ENCODE assay signal across 8 cellular contexts in the genomic region with DNA sequence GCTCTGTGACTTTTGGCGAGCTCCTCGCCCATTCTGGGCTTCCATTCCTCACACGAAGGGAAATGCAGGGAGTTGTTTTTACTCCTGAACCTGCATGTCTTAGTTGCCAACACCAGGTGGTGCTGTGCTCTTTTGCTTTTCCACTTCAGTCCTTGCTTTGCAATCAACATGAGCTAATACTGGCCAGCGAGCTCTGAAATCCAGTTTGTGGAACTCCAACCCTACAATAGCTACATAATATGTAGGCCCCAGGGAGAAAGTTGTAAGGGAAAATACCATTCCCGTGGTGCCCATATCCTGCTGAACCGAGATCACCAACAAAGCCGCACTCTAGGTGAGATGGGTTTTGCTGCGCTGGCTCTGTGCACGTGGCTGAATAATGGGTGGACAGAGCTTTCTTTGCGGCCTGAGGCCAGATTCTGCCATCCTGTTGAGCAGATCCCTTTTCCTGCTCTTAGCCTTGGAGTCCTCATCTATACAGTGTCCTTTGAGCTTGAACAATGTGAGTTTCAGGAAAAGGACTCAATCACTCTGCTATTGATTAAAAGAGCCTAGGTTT. TPM values are rescaled to one million over a fixed set of nuclear protein-coding genes. Genes with fewer than 3 reads are reported as not detected.
DNase-seq lines count a peak whose midpoint lies in the region; ATAC-seq, FAIRE-seq and TF ChIP-seq lines count a peak whose summit lies in the region.

No MANE protein-coding gene starts in this region.

- H3K9ac ChIP-seq in K562 (ENCODE audit: insufficient read depth in 1 of 2, low read depth in 2 of 2, low read length in 2 of 2) = peak overlapping the region; percentile 44 to 75; a peak in 3 of 4 replicates

- H3K4me1 ChIP-seq in K562 (replicated peaks in 1 of 2; ENCODE audit: control insufficient read depth in 2 of 2, insufficient read depth in 2 of 2, low read length in 2 of 2) = peaks cover 32 to 48% of the 10 kb centered on the region in 2 experiments; a peak in 4 of 5 replicates
- no peaks in the 10 kb centered on the region for H3K4me1 ChIP-seq in iPS DF 6.9 (ENCODE audit: control insufficient read depth, insufficient read depth, low read length)
- H3K4me1 ChIP-seq in small intestine (ENCODE audit: control insufficient read depth in 2 of 2, insufficient read depth in 1 of 2, low read depth in 1 of 2, low read length in 1 of 2) = peaks cover 5 to 9% of the 10 kb centered on the region in 2 donors

- FAIRE-seq in K562 (lab: Jason Lieb, UNC) (peak; percentile 97), small intestine (lab: Jason Lieb, UNC) (no peak)

- TF ChIP-seq POLR2A in K562 (conservative IDR thresholded peaks at IDR 0.05) = no peak

- BruUV-seq in K562 (replicated peaks; lab: Mats Ljungman, UMichigan) = no TSS peak

- H3K79me2 ChIP-seq in K562 (ENCODE audit: control insufficient read depth, insufficient read depth, low read length) = no peaks in the 10 kb centered on the region

- ATAC-seq in GM18498 (IDR thresholded peaks at IDR 0.05; ENCODE audit: unreplicated experiment) (peak; percentile 67), K562 (peak; percentile 85), HG02678 (IDR thresholded peaks at IDR 0.05; ENCODE audit: unreplicated experiment) (no peak)

- H3K36me3 ChIP-seq in K562 (ENCODE audit: control insufficient read depth, insufficient read depth, low read length) (peaks cover 18% of the 10 kb centered on the region), iPS DF 6.9 (ENCODE audit: control insufficient read depth, insufficient read depth, low read length) (no peaks in the 10 kb centered on the region), small intestine (ENCODE audit: control insufficient read depth in 2 of 2, insufficient read depth in 2 of 2, low read length in 2 of 2) (no peaks in the 10 kb centered on the region)

- intact Hi-C loops in K562 (cut with micrococcal nuclease) = loop anchor here (1.0 to 10.0 kb wide), 12 partner anchors 29 to 719 kb away; a partner anchor contains a TSS

- TF ChIP-seq EP300 in K562 (IDR thresholded peaks at IDR 0.05; ENCODE audit: low read length) = peak; percentile 40; the same call in 1 of the 2 replicates

- POLR2A ChIA-PET in K562 (lab: Yijun Ruan, JAX) = interaction anchor here (0.6 to 2.9 kb wide), 22 partner anchors 8 to 1404 kb away, joined by 3 to 23 read pairs (median 4); a partner anchor contains a TSS

- H3K4me2 ChIP-seq in K562 (ENCODE audit: insufficient read depth, low read length) = peak overlapping the region; percentile 5; the same call in 1 of the 2 replicates

- DNase-seq in AG09309 (ENCODE audit: low read depth) (peak; percentile 73), MV-4-11 (lab: John Stamatoyannopoulos, UW) (peak; percentile 83), SKM-1 treated with dmso at 0.1 percent for 144 hours (lab: John Stamatoyannopoulos, UW; ENCODE audit: unreplicated experiment) (peak; percentile 71), K562 (ENCODE audit: extremely low read depth in 1 of 4, low spot score in 3 of 4) (peak; percentile 76 to 93 (median 82)), iPS DF 6.9 (ENCODE audit: low read depth, low spot score) (peak; percentile 70), small intestine (peak; percentile 88)

- H3K9me3 ChIP-seq in K562 (replicated peaks; ENCODE audit: control insufficient read depth, insufficient read depth, low read depth, low read length) = no peaks in the 10 kb centered on the region
- no peaks in the 10 kb centered on the region for H3K9me3 ChIP-seq in iPS DF 6.9 (ENCODE audit: control insufficient read depth, insufficient read depth, low read length)
- H3K9me3 ChIP-seq in small intestine (ENCODE audit: control insufficient read depth, low read depth) = no peaks in the 10 kb centered on the region

- TF ChIP-seq RAD21 in K562 (CRISPR knock-in tag; conservative IDR thresholded peaks at IDR 0.05 in 1 of 2, IDR thresholded peaks at IDR 0.05 in 1 of 2) = peak; percentile 99

- no peaks in the 10 kb centered on the region for H3K9me1 ChIP-seq in K562 (ENCODE audit: control insufficient read depth, insufficient read depth, low read length)

- in situ Hi-C loops in K562 (cut with MboI) = loop anchor here (5.0 kb wide), 2 partner anchors 59 to 259 kb away; no protein-coding TSS in a partner anchor

- CTCF ChIA-PET in K562 (lab: Yijun Ruan, JAX; ENCODE audit: low intra/inter-chr PET ratio) = interaction anchor here (0.6 to 4.6 kb wide), 10 partner anchors 51 to 718 kb away, joined by 3 to 55 read pairs (median 3); no protein-coding TSS in a partner anchor

- no peak overlapping the region for H3K4me3 ChIP-seq in AG09309 (ENCODE audit: control insufficient read depth, low read depth, low read length)
- no peak overlapping the region for H3K4me3 ChIP-seq in K562
- H3K4me3 ChIP-seq in iPS DF 6.9 (ENCODE audit: low read length) = no peak overlapping the region
- H3K4me3 ChIP-seq in small intestine (ENCODE audit: low read depth in 1 of 2, low read length in 2 of 2) = no peak overlapping the region

- H3K27me3 ChIP-seq in K562 (ENCODE audit: control insufficient read depth in 2 of 2, insufficient read depth in 2 of 2, low read length in 2 of 2) (no peaks in the 10 kb centered on the region), iPS DF 6.9 (ENCODE audit: control insufficient read depth, insufficient read depth, low read length) (no peaks in the 10 kb centered on the region), small intestine (ENCODE audit: control insufficient read depth in 2 of 2, insufficient read depth in 2 of 2, low read length in 2 of 2) (no peaks in the 10 kb centered on the region)

- TF ChIP-seq CTCF in AG09309 (IDR thresholded peaks at IDR 0.05; ENCODE audit: control insufficient read depth, insufficient read depth, low read depth, low read length, missing control alignments) = peak; percentile 86
- peak; percentile 89 to 98 (median 97) for TF ChIP-seq CTCF in K562 (IDR thresholded peaks at IDR 0.05 in 2 of 3, conservative IDR thresholded peaks at IDR 0.05 in 1 of 3; ENCODE audit: insufficient read depth in 2 of 3, low read depth in 1 of 3, low read length in 3 of 3)

- no peaks in the 10 kb centered on the region for H4K20me1 ChIP-seq in K562 (replicated peaks; ENCODE audit: control insufficient read depth, insufficient read depth, low read length)

- H2AFZ ChIP-seq in K562 (ENCODE audit: low read depth, low read length) = peak overlapping the region; percentile 81

- 27% methylated on average over 10 of the region's 10 CpGs for WGBS in K562 (ENCODE audit: insufficient coverage, low coverage, missing lambda C conversion rate)
- no CpG with 5 or more reads among the region's 10 CpGs for WGBS in iPS DF 6.9 (ENCODE audit: insufficient coverage, insufficient read length)
- 45 to 48% (median 47%) methylated on average over 10 of the region's 10 CpGs for WGBS in small intestine, 3 donors

- peak overlapping the region; percentile 86 for H3K27ac ChIP-seq in K562 (ENCODE audit: extremely low read depth, low read depth, low read length)
- no peak overlapping the region for H3K27ac ChIP-seq in iPS DF 6.9 (ENCODE audit: low read length)
- H3K27ac ChIP-seq in small intestine (ENCODE audit: low read depth in 1 of 2, low read length in 1 of 2) = peak overlapping the region; percentile 13 to 46

RNA-seq across cellular contexts. Expression of a gene that starts 25.0 kb away (rescaled TPM):
- 11.3 and 17.2 TPM in 2 replicates for total RNA-seq in K562 (2011; cell fraction: chromatin; rRNA removed; ENCODE audit: low replicate concordance)
- total RNA-seq in K562 (2011; cell fraction: nucleolus; rRNA removed) = 7.4 and 9.3 TPM in 2 replicates
- total RNA-seq in K562 (2011; cell fraction: nucleoplasm; rRNA removed) = 14.2 and 25.6 TPM in 2 replicates
- total RNA-seq in K562 (2014; rRNA removed) (32.6 and 33.8 TPM in 2 replicates), K562 (2014; rRNA removed; fragmentation: Illumina TruSeq; extraction: Trizol) (64.7 and 73.9 TPM in 2 replicates), K562 (2015; rRNA removed; fragmentation: Illumina TruSeq; extraction: Trizol) (54.4 and 61.2 TPM in 2 replicates), K562 (2021) (38.5 and 46.4 TPM in 2 replicates)
- polyA plus RNA-seq in K562 (2011; rRNA removed) (34.0 and 48.7 TPM in 2 replicates), K562 (2014; fragmentation: Illumina TruSeq; extraction: Trizol) (48.6 and 55.2 TPM in 2 replicates), K562 (2014; fragmentation: Nextera tagmentation; extraction: Ambion mirVana) (100 to 1,000 TPM; 180 to 203 TPM), K562 (2014; rRNA removed) (61.6 and 75.1 TPM in 2 replicates), small intestine (10 to 100 TPM; 13.0 to 18.4 (median 14.3) TPM)
- 3.6 and 12.9 TPM in 2 replicates for polyA plus RNA-seq in K562 (2011; cell fraction: cytosol; rRNA removed)
- polyA plus RNA-seq in K562 (2011; cell fraction: nucleus; rRNA removed) = 3.1 and 6.0 TPM in 2 replicates
- 31.9 and 61.8 TPM in 2 replicates for polyA plus RNA-seq in K562 (2012)
- polyA minus RNA-seq in K562 (2011; rRNA and poly(A)+ RNA removed) = 14.8 and 16.0 TPM in 2 replicates
- 4.3 and 6.0 TPM in 2 replicates for polyA minus RNA-seq in K562 (2011; cell fraction: cytosol; rRNA and poly(A)+ RNA removed)
- polyA minus RNA-seq in K562 (2011; cell fraction: nucleus; rRNA and poly(A)+ RNA removed) = 5.5 and 7.6 TPM in 2 replicates

RNA-seq across cellular contexts. Expression of a gene that starts 25.2 kb away (rescaled TPM):
- 61.0 and 92.1 TPM in 2 replicates for total RNA-seq in K562 (2011; cell fraction: chromatin; rRNA removed; ENCODE audit: low replicate concordance)
- total RNA-seq in K562 (2011; cell fraction: nucleolus; rRNA removed) = 32.5 and 33.7 TPM in 2 replicates
- 45.0 and 59.2 TPM in 2 replicates for total RNA-seq in K562 (2011; cell fraction: nucleoplasm; rRNA removed)
- total RNA-seq in K562 (2014; rRNA removed) = 51.8 and 54.1 TPM in 2 replicates
- total RNA-seq in K562 (2014; rRNA removed; fragmentation: Illumina TruSeq; extraction: Trizol) = 41.2 and 49.8 TPM in 2 replicates
- 41.3 and 44.2 TPM in 2 replicates for total RNA-seq in K562 (2015; rRNA removed; fragmentation: Illumina TruSeq; extraction: Trizol)
- total RNA-seq in K562 (2021) = 44.5 and 54.0 TPM in 2 replicates
- 25.1 and 25.5 TPM in 2 replicates for polyA plus RNA-seq in K562 (2011; rRNA removed)
- 11.7 and 15.8 TPM in 2 replicates for polyA plus RNA-seq in K562 (2011; cell fraction: cytosol; rRNA removed)
- polyA plus RNA-seq in K562 (2011; cell fraction: nucleus; rRNA removed) = 76.2 and 81.9 TPM in 2 replicates
- 41.7 and 44.5 TPM in 2 replicates for polyA plus RNA-seq in K562 (2012)
- 54.4 and 54.7 TPM in 2 replicates for polyA plus RNA-seq in K562 (2014; fragmentation: Illumina TruSeq; extraction: Trizol)
- 1 to 10 TPM; 3.8 to 4.1 TPM for polyA plus RNA-seq in K562 (2014; fragmentation: Nextera tagmentation; extraction: Ambion mirVana)
- polyA plus RNA-seq in K562 (2014; rRNA removed) = 33.8 and 42.4 TPM in 2 replicates
- 30.9 and 32.3 TPM in 2 replicates for polyA minus RNA-seq in K562 (2011; rRNA and poly(A)+ RNA removed)
- 24.0 and 24.8 TPM in 2 replicates for polyA minus RNA-seq in K562 (2011; cell fraction: cytosol; rRNA and poly(A)+ RNA removed)
- polyA minus RNA-seq in K562 (2011; cell fraction: nucleus; rRNA and poly(A)+ RNA removed) = 34.9 and 53.4 TPM in 2 replicates
- polyA plus RNA-seq in small intestine = 10 to 100 TPM; 17.3 to 25.5 (median 23.2) TPM
